In genomic region chr6:154440022-154440421, GRCh38 we compare ENCODE assay signal across 19 cellular contexts.
"Had no signal": no experiment of that assay in that cellular context is flagged by ENCODE, and none has a peak within 500 bp of the region (broad histone marks: within the 10 kb centered on the region; RNA-seq: fewer than 3 reads in every experiment).

No MANE protein-coding gene starts in this region.

- H3K9me3 ChIP-seq: heart right ventricle, left ventricle myocardium inferior, stomach, transverse colon had no signal

- H3K27ac ChIP-seq: brain microvascular endothelial cell, epithelial cell of prostate, heart right ventricle, left ventricle myocardium inferior, stomach, transverse colon, WERI-Rb-1 had no signal

- FAIRE-seq: urothelium cell line had no signal

- DNase-seq: activated CD4-positive, alpha-beta T cell treated with anti-CD3 and anti-CD28 coated beads for 1 hour; activated CD4-positive, alpha-beta T cell treated with anti-CD3 and anti-CD28 coated beads, Interleukin-2, amount 50 U/mL, for 1 hour; activated CD8-positive, alpha-beta T cell treated with anti-CD3 and anti-CD28 coated beads, Interleukin-2, amount 10 ng/mL, durations not matched to agents 7 days and 5 days; activated gamma-delta T cell treated with Interleukin-2 at 50 U/mL for 16 hours; anterior cingulate cortex; brain microvascular endothelial cell; central memory CD4-positive, alpha-beta T cell; endodermal cell; heart right ventricle; left ventricle myocardium inferior; occipital lobe; stimulated activated CD4-positive, alpha-beta T cell treated with anti-CD3 and anti-CD28 coated beads, Interleukin-15, amount 100 ng/mL, for 24 hours; stomach; T-helper 2 cell; transverse colon; WERI-Rb-1 had no signal

- H3K4me3 ChIP-seq: heart right ventricle, left ventricle myocardium inferior, smooth muscle cell, stomach, transverse colon had no signal

- H3K36me3 ChIP-seq: brain microvascular endothelial cell, WERI-Rb-1 had no signal
